Comparison of ENCODE assay signal across 8 cellular contexts in the genomic region with DNA sequence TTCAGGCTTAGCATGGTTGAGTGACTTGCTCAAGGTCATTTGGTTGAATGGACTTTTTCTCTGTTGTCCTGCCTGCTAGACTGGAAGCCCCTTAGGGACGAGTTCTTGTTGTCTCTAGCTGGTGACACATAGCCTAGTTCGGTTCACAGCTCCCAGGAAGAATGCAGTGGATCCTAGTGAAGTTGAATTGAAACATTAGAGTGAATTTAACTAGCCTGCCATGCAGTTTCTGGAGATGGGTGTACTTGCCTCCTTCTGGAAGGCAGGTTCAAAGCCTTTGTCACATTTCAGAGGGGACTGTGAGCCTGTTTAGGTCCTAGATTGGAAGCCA.
DNase-seq lines count a peak whose midpoint lies in the region; ATAC-seq, FAIRE-seq and TF ChIP-seq lines count a peak whose summit lies in the region.
"Not testable (repeated sequence)": the region's sequence is repeated elsewhere in the genome, so short reads cannot be mapped to it uniquely, and the experiment has no call there.

No MANE protein-coding gene starts in this region.

- DNase-seq in A549 (ENCODE audit: low read depth in 1 of 2, low spot score in 1 of 2); thyroid gland: not testable (repeated sequence)
- peak; percentile 79 for DNase-seq in Caki2 (ENCODE audit: low read depth)
- peak; percentile 43 for DNase-seq in RCC 7860 (ENCODE audit: low spot score)
- peak; percentile 55 for DNase-seq in kidney tubule cell (ENCODE audit: low spot score)
- peak; percentile 66 for DNase-seq in renal cortical epithelial cell (ENCODE audit: low read depth)

- no CpG with 5 or more reads among the region's 2 CpGs for WGBS in A549 (ENCODE audit: missing lambda C conversion rate)
- WGBS in thyroid gland, 2 donors: no CpG with 5 or more reads among the region's 2 CpGs

- H3K9me2 ChIP-seq in neural cell (ENCODE audit: insufficient read depth, low read length): not testable (repeated sequence)

- TF ChIP-seq EP300 in A549 (IDR thresholded peaks at IDR 0.05); neural cell (conservative IDR thresholded peaks at IDR 0.05; ENCODE audit: poor library complexity, severe bottlenecking): not testable (repeated sequence)

- POLR2A ChIA-PET in A549 (lab: Yijun Ruan, JAX): not testable (repeated sequence)

- H3K4me2 ChIP-seq in A549: 0 out of 3 replicates have a peak overlapping the region, but pooled peaks have one; percentile 10
- not testable (repeated sequence) for H3K4me2 ChIP-seq in neural cell (ENCODE audit: low read length)

- not testable (repeated sequence) for H3K9ac ChIP-seq in neural cell (ENCODE audit: low read length)

- not testable (repeated sequence) for H3F3A ChIP-seq in neural cell (ENCODE audit: insufficient read depth, low read length, poor library complexity, severe bottlenecking)

- peak overlapping the region; percentile 48 for H3K4me3 Mint-ChIP-seq in dendritic cell treated with granulocyte-macrophage colony-stimulating factor and Interleukin-4, amounts not matched to agents 40 ng/mL and 50 ng/mL, for 4 days

- H3K36me3 ChIP-seq in neural cell (ENCODE audit: insufficient read depth, low read length); thyroid gland: not testable (repeated sequence)

- not testable (repeated sequence) for H3K27ac ChIP-seq in A549; neural cell (ENCODE audit: low read length)
- H3K27ac ChIP-seq in thyroid gland: peak overlapping the region in 2 of 3 donors; percentile 61 to 75

- intact Hi-C loops in dendritic cell treated with granulocyte-macrophage colony-stimulating factor and Interleukin-4, amounts not matched to agents 40 ng/mL and 50 ng/mL, for 4 days (cut with micrococcal nuclease); thyroid gland (cut with DNase I): not testable (repeated sequence)

- H3K9me3 Mint-ChIP-seq in dendritic cell treated with granulocyte-macrophage colony-stimulating factor and Interleukin-4, amounts not matched to agents 40 ng/mL and 50 ng/mL, for 4 days: not testable (repeated sequence)

- H2AFZ ChIP-seq in neural cell (ENCODE audit: low read depth, low read length): not testable (repeated sequence)

- H3K27me3 ChIP-seq in neural cell (ENCODE audit: insufficient read depth, low read depth, low read length); thyroid gland: not testable (repeated sequence)

- TF ChIP-seq POLR2A in A549 (IDR thresholded peaks at IDR 0.05; ENCODE audit: low read length); thyroid gland (IDR thresholded peaks at IDR 0.05): not testable (repeated sequence)

- H3K4me1 ChIP-seq in A549: peaks cover 18% of the 10 kb centered on the region
- H3K4me1 ChIP-seq in thyroid gland: peaks cover 27 to 45% of the 10 kb centered on the region in 2 donors

- not testable (repeated sequence) for ATAC-seq in A549

- not testable (repeated sequence) for TF ChIP-seq CTCF in A549 (IDR thresholded peaks at IDR 0.05); neural cell (IDR thresholded peaks at IDR 0.05; ENCODE audit: poor library complexity, severe bottlenecking); thyroid gland (IDR thresholded peaks at IDR 0.05)

- in situ Hi-C loops in Caki2 (cut with HindIII; ENCODE audit: low pct_unique_long_range_greater_than_20kb, low sequenced_read_pairs): not testable (repeated sequence)

- CTCF ChIA-PET in A549 (lab: Yijun Ruan, JAX): interaction anchor here (1.1 to 3.6 kb wide), 2 partner anchors 28 to 29 kb away, joined by 6 to 11 read pairs; no protein-coding TSS in a partner anchor

- H3K9me3 ChIP-seq in A549; neural cell (ENCODE audit: low read length); thyroid gland: not testable (repeated sequence)

- not testable (repeated sequence) for H3K27me3 Mint-ChIP-seq in dendritic cell treated with granulocyte-macrophage colony-stimulating factor and Interleukin-4, amounts not matched to agents 40 ng/mL and 50 ng/mL, for 4 days

- H4K20me1 ChIP-seq in neural cell (ENCODE audit: insufficient read depth): not testable (repeated sequence)

- not testable (repeated sequence) for FAIRE-seq in A549 (lab: Jason Lieb, UNC)
- FAIRE-seq in RCC 7860 (lab: Jason Lieb, UNC): peak; percentile 91

- H3K79me2 ChIP-seq in neural cell (replicated peaks; ENCODE audit: insufficient read depth, low read length): not testable (repeated sequence)

- H3K4me1 Mint-ChIP-seq in dendritic cell treated with granulocyte-macrophage colony-stimulating factor and Interleukin-4, amounts not matched to agents 40 ng/mL and 50 ng/mL, for 4 days (ENCODE audit: low read depth): peaks cover 79% of the 10 kb centered on the region

- peaks cover 71% of the 10 kb centered on the region for H3K36me3 Mint-ChIP-seq in dendritic cell treated with granulocyte-macrophage colony-stimulating factor and Interleukin-4, amounts not matched to agents 40 ng/mL and 50 ng/mL, for 4 days (ENCODE audit: low read depth)

- not testable (repeated sequence) for TF ChIP-seq RAD21 in A549 (conservative IDR thresholded peaks at IDR 0.05 in 1 of 2, IDR thresholded peaks at IDR 0.05 in 1 of 2); neural cell (conservative IDR thresholded peaks at IDR 0.05)

- not testable (repeated sequence) for H3K4me3 ChIP-seq in A549; thyroid gland (replicated peaks in 1 of 3)
- peak overlapping the region; percentile 45 for H3K4me3 ChIP-seq in neural cell (ENCODE audit: low read length)

- H3K27ac Mint-ChIP-seq in dendritic cell treated with granulocyte-macrophage colony-stimulating factor and Interleukin-4, amounts not matched to agents 40 ng/mL and 50 ng/mL, for 4 days: peak overlapping the region; percentile 78
